ENCODE assay signal across 29 cellular contexts in the genomic region with DNA sequence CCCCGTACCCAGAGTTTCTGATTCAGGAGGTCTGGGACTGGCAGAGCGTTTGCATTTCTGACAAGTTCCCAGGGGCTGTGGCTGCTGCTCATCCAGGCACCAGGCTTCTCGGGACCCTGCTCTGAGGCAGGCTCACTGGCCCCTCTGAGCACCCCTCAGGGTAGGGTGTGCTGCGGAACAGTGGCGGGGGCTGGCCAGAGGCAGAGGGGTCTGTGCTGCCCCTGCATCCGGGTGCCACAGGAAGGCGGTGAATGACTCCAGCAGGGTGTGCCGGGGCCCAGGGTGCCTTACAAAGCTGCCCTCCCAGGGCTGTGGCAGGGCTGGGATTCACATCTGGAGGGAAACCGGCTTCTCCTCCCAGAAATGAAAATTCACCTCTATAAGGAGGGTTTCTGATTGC.
"Had no signal": no experiment of that assay in that cellular context is flagged by ENCODE, and none has a peak within 500 bp of the region (broad histone marks: within the 10 kb centered on the region; RNA-seq: fewer than 3 reads in every experiment).

No MANE protein-coding gene starts in this region.

- H3K4me2 ChIP-seq: smooth muscle cell had no signal

- ATAC-seq: esophagus mucosa; foreskin keratinocyte; heart right ventricle; left ventricle myocardium superior; lower lobe of right lung; naive thymus-derived CD8-positive, alpha-beta T cell; sciatic nerve; stimulated activated effector memory CD8-positive, alpha-beta T cell treated with anti-CD3 and anti-CD28 coated beads, Interleukin-12 subunit alpha, Interleukin-12 subunit beta, amount 100 ng/mL, for 72 hours had no signal

- H2AFZ ChIP-seq: parathyroid adenoma had no signal

- H3K4me3 ChIP-seq: heart right ventricle, lower lobe of right lung, smooth muscle cell, stomach, testis, tibial artery had no signal

- H3K4me3 Mint-ChIP-seq: endodermal cell; immature natural killer cell; stimulated activated effector memory CD8-positive, alpha-beta T cell treated with anti-CD3 and anti-CD28 coated beads, Interleukin-12 subunit alpha, Interleukin-12 subunit beta, amount 100 ng/mL, for 72 hours; type B pancreatic cell had no signal

- H3K4me1 Mint-ChIP-seq: immature natural killer cell; naive thymus-derived CD8-positive, alpha-beta T cell; stimulated activated effector memory CD8-positive, alpha-beta T cell treated with anti-CD3 and anti-CD28 coated beads, Interleukin-12 subunit alpha, Interleukin-12 subunit beta, amount 100 ng/mL, for 72 hours had no signal

- H3K27ac Mint-ChIP-seq: immature natural killer cell; naive thymus-derived CD8-positive, alpha-beta T cell; progenitor cell of endocrine pancreas; stimulated activated effector memory CD8-positive, alpha-beta T cell treated with anti-CD3 and anti-CD28 coated beads, Interleukin-12 subunit alpha, Interleukin-12 subunit beta, amount 100 ng/mL, for 72 hours; type B pancreatic cell had no signal

- DNase-seq: cerebellar nuclear complex; cortex of kidney; effector CD8-positive, alpha-beta T cell; endodermal cell; foreskin keratinocyte; glutamatergic neuron; heart right ventricle; hypothalamus; immature natural killer cell; islet precursor cell; lower lobe of right lung; nephron progenitor cell; stimulated activated CD4-positive, alpha-beta T cell treated with anti-CD3 and anti-CD28 coated beads, Interleukin-2, amount 100 ng/mL, for 24 hours; stimulated activated CD4-positive, alpha-beta T cell treated with anti-CD3 and anti-CD28 coated beads, Interleukin-4, amount 100 ng/mL, for 24 hours; stimulated activated naive CD4-positive, alpha-beta T cell treated with Interleukin-2 at 50 U/mL for 16 hours; stomach; substantia nigra; testis; tibial artery had no signal

- H3K36me3 Mint-ChIP-seq: immature natural killer cell; stimulated activated effector memory CD8-positive, alpha-beta T cell treated with anti-CD3 and anti-CD28 coated beads, Interleukin-12 subunit alpha, Interleukin-12 subunit beta, amount 100 ng/mL, for 72 hours had no signal

- H3K9ac ChIP-seq: parathyroid adenoma had no signal

- H3K4me1 ChIP-seq: lower lobe of right lung, parathyroid adenoma, testis, tibial artery had no signal

- H3K27ac ChIP-seq: epithelial cell of prostate, foreskin keratinocyte, heart right ventricle, lower lobe of right lung, parathyroid adenoma, stomach, testis, tibial artery had no signal

- H3K9me3 ChIP-seq: lower lobe of right lung, testis, tibial artery had no signal

- H3K9me3 Mint-ChIP-seq: immature natural killer cell had no signal

- H3K27me3 ChIP-seq: foreskin keratinocyte, stomach, testis, tibial artery had no signal
